9 cellular contexts compared by ENCODE assay signal in genomic region chr16:54287758-54288591, GRCh38. TPM values are rescaled to one million over a fixed set of nuclear protein-coding genes. Genes with fewer than 3 reads are reported as not detected.
A peak's percentile ranks its signal among the peaks of the same experiment; 100 is the strongest.
DNase-seq lines count a peak whose midpoint lies in the region; ATAC-seq and TF ChIP-seq lines count a peak whose summit lies in the region.
"Had no signal": no experiment of that assay in that cellular context is flagged by ENCODE, and none has a peak within 500 bp of the region (broad histone marks: within the 10 kb centered on the region; RNA-seq: fewer than 3 reads in every experiment).

No MANE protein-coding gene starts in this region.

- no peak for TF ChIP-seq POLR2A in esophagus muscularis mucosa (IDR thresholded peaks at IDR 0.05; ENCODE audit: low read depth)
- no peak for TF ChIP-seq POLR2A in body of pancreas (IDR thresholded peaks at IDR 0.05)

- DNase-seq in AG09309 (ENCODE audit: low read depth): no peak
- DNase-seq in LNCaP clone FGC (ENCODE audit: low read depth): no peak
- no peak for DNase-seq in esophagus muscularis mucosa (ENCODE audit: extremely low spot score)
- DNase-seq in neural crest cell (ENCODE audit: low read depth, low spot score): no peak
- DNase-seq in cortex of kidney (lab: John Stamatoyannopoulos, UW): no peak
- DNase-seq in body of pancreas: no peak
- no peak for DNase-seq in AG08396 (ENCODE audit: low spot score)

- WGBS in esophagus muscularis mucosa: 10% methylated on average over 44 of the region's 48 CpGs
- WGBS in body of pancreas, 2 donors: 8 to 16% methylated on average over 35 to 48 of the region's 48 CpGs

- H3K36me3 Mint-ChIP-seq in neural crest cell (ENCODE audit: low read depth): peaks cover 16% of the 10 kb centered on the region

- H3K9me3 ChIP-seq in esophagus muscularis mucosa (no peaks in the 10 kb centered on the region), body of pancreas (no peaks in the 10 kb centered on the region)

- H3K27ac ChIP-seq in esophagus muscularis mucosa (replicated peaks in 1 of 4): no peak overlapping the region
- no peak overlapping the region for H3K27ac ChIP-seq in body of pancreas

- intact Hi-C loops in esophagus muscularis mucosa (cut with DNase I) (loop anchor here (10.0 kb wide), 2 partner anchors 513 to 647 kb away; partner anchors contain the start of gene IRX5), body of pancreas (cut with DNase I) (no loop called here)

- H3K4me3 ChIP-seq in AG09309 (ENCODE audit: control insufficient read depth, low read depth, low read length) (peak overlapping the region; percentile 92), LNCaP clone FGC (ENCODE audit: low read depth, low read length) (peak overlapping the region; percentile 83), esophagus muscularis mucosa (peak overlapping the region; percentile 53 to 65 (median 56)), body of pancreas (no peak overlapping the region)

- peak overlapping the region; percentile 87 for H3K4me3 Mint-ChIP-seq in neural crest cell
- H3K4me3 Mint-ChIP-seq: activated T-helper 17 cell treated with anti-CD3 and anti-CD28 coated beads, Interleukin-2, amount 50 U/mL, for 72 hours had no signal

- H3K27me3 ChIP-seq in esophagus muscularis mucosa (peaks cover 10 to 100% (median 80%) of the 10 kb centered on the region in 4 donors), body of pancreas (peaks cover 0 to 31% of the 10 kb centered on the region in 2 donors)

- H3K9me3 Mint-ChIP-seq in neural crest cell: no peaks in the 10 kb centered on the region
- H3K9me3 Mint-ChIP-seq: activated T-helper 17 cell treated with anti-CD3 and anti-CD28 coated beads, Interleukin-2, amount 50 U/mL, for 72 hours had no signal

- H3K27me3 Mint-ChIP-seq in neural crest cell (ENCODE audit: low read depth): peaks cover 89% of the 10 kb centered on the region

- H3K27ac Mint-ChIP-seq in neural crest cell (ENCODE audit: unreplicated experiment): no peak overlapping the region
- H3K27ac Mint-ChIP-seq: activated T-helper 17 cell treated with anti-CD3 and anti-CD28 coated beads, Interleukin-2, amount 50 U/mL, for 72 hours had no signal

- TF ChIP-seq EP300 in esophagus muscularis mucosa (IDR thresholded peaks at IDR 0.05): no peak

- no peak for TF ChIP-seq CTCF in AG09309 (IDR thresholded peaks at IDR 0.05; ENCODE audit: control insufficient read depth, insufficient read depth, low read depth, low read length, missing control alignments)
- TF ChIP-seq CTCF in LNCaP clone FGC (IDR thresholded peaks at IDR 0.05; ENCODE audit: control insufficient read depth, extremely low read depth, insufficient read depth): no peak
- TF ChIP-seq CTCF in esophagus muscularis mucosa (IDR thresholded peaks at IDR 0.05): no peak
- no peak for TF ChIP-seq CTCF in neural crest cell (conservative IDR thresholded peaks at IDR 0.05)
- TF ChIP-seq CTCF in body of pancreas (IDR thresholded peaks at IDR 0.05): no peak

- H3K4me1 ChIP-seq in esophagus muscularis mucosa: peaks cover 22 to 76% (median 69%) of the 10 kb centered on the region in 4 donors
- H3K4me1 ChIP-seq in body of pancreas: peaks cover 55% of the 10 kb centered on the region

- peaks cover 43% of the 10 kb centered on the region for H3K4me1 Mint-ChIP-seq in neural crest cell

- ATAC-seq in GM19351 (IDR thresholded peaks at IDR 0.05; ENCODE audit: unreplicated experiment): no peak
- no peak for ATAC-seq in body of pancreas
- ATAC-seq: activated T-helper 17 cell treated with anti-CD3 and anti-CD28 coated beads, Interleukin-2, amount 50 U/mL, for 72 hours had no signal

- H3K36me3 ChIP-seq in esophagus muscularis mucosa (no peaks in the 10 kb centered on the region), body of pancreas (replicated peaks in 1 of 2; ENCODE audit: insufficient read depth in 1 of 2, low read depth in 2 of 2) (no peaks in the 10 kb centered on the region)

RNA-seq across cellular contexts. Expression of gene IRX3, which starts 1.4 kb away (rescaled TPM):
- total RNA-seq in esophagus muscularis mucosa (1 to 10 TPM in 2 of 4 donors, under 1 TPM in 2; 0.39 to 1.7 (median 1.1) TPM), neural crest cell (28.9 and 33.0 TPM in 2 replicates), body of pancreas (1 to 10 TPM; 1.6 to 2.6 TPM)
- total RNA-seq: activated T-helper 17 cell treated with anti-CD3 and anti-CD28 coated beads, Interleukin-2, amount 50 U/mL, for 72 hours had no signal

Comparison
In these comparisons a context has a peak if more than half of its experiments do, and no peak if none do; other contexts are left out.
1. H3K4me3 ChIP-seq: peak in AG09309 (single experiment), LNCaP clone FGC (single experiment) and esophagus muscularis mucosa (4 of 4); none in body of pancreas (0 of 2).